In genomic region chr9:133845659-133845947, GRCh38 we compare ENCODE assay signal across 14 cellular contexts.
DNase-seq lines count a peak whose midpoint lies in the region; TF ChIP-seq lines count a peak whose summit lies in the region.
"Had no signal": no experiment of that assay in that cellular context is flagged by ENCODE, and none has a peak within 500 bp of the region (broad histone marks: within the 10 kb centered on the region; RNA-seq: fewer than 3 reads in every experiment).

No MANE protein-coding gene starts in this region.

- peaks cover 25% of the 10 kb centered on the region for H3K4me1 ChIP-seq in mesodermal cell (ENCODE audit: control insufficient read depth, insufficient read depth, low read length, poor library complexity, severe bottlenecking)

- H3K4me3 Mint-ChIP-seq in brain = no peak overlapping the region
- H3K4me3 Mint-ChIP-seq: T-helper 2 cell treated with Interferon-gamma antibody and Interleukin-4, amounts not matched to agents 5 μg/mL and 100 μg/mL, for 36 hours had no signal

- H3K36me3 ChIP-seq in mesodermal cell (ENCODE audit: control insufficient read depth, insufficient read depth, low read length) = peaks cover 12% of the 10 kb centered on the region

- peaks cover 9% of the 10 kb centered on the region for H3K36me3 Mint-ChIP-seq in brain

- no peak for TF ChIP-seq CTCF in brain (conservative IDR thresholded peaks at IDR 0.05)

- H3K9me3 Mint-ChIP-seq in brain = no peaks in the 10 kb centered on the region
- H3K9me3 Mint-ChIP-seq: T-helper 2 cell treated with Interferon-gamma antibody and Interleukin-4, amounts not matched to agents 5 μg/mL and 100 μg/mL, for 36 hours had no signal

- peak overlapping the region in 3 of 5 experiments; percentile 51 to 75 (median 67) for H3K27ac Mint-ChIP-seq in brain
- H3K27ac Mint-ChIP-seq: T-helper 2 cell treated with Interferon-gamma antibody and Interleukin-4, amounts not matched to agents 5 μg/mL and 100 μg/mL, for 36 hours had no signal

- WGBS in mesodermal cell (ENCODE audit: insufficient coverage in 2 of 2), 2 experiments = 100% methylated on average over 1 of the region's 1 CpG

- H3K27me3 Mint-ChIP-seq in brain = no peaks in the 10 kb centered on the region

- peaks cover 65% of the 10 kb centered on the region for H3K4me1 Mint-ChIP-seq in brain

- DNase-seq in DMS53 (lab: John Stamatoyannopoulos, UW) = peak; percentile 27
- no peak for DNase-seq in DMS53 treated with DMSO at 0.1 percent for 48 hours (lab: John Stamatoyannopoulos, UW; ENCODE audit: unreplicated experiment)
- DNase-seq in substantia nigra (lab: John Stamatoyannopoulos, UW) = no peak
- no peak for DNase-seq in NK-92 (lab: John Stamatoyannopoulos, UW; ENCODE audit: unreplicated experiment)
- DNase-seq in stimulated activated CD4-positive, alpha-beta T cell treated with anti-CD3 and anti-CD28 coated beads, Interleukin-12 subunit alpha, Interleukin-12 subunit beta, amount 100 ng/mL, for 4 hours = no peak
- DNase-seq in SHP77 treated with DMSO at 0.1 percent for 48 hours (lab: John Stamatoyannopoulos, UW) = no peak
- DNase-seq: activated CD4-positive, alpha-beta T cell treated with anti-CD3 and anti-CD28 coated beads for 48 hours; activated T-cell treated with anti-CD3 and anti-CD28 coated beads, Interleukin-2, amount 50 U/mL, for 1 hour; cortex of kidney; NCI-H446 had no signal

- H3K27ac ChIP-seq in mesodermal cell (ENCODE audit: low read depth, low read length, severe bottlenecking) = peak overlapping the region; percentile 43
- H3K27ac ChIP-seq in substantia nigra (ENCODE audit: low read depth, low read length, poor library complexity, severe bottlenecking) = peak overlapping the region; percentile 13
- H3K27ac ChIP-seq: 22Rv1 had no signal

- no peak overlapping the region for H3K4me3 ChIP-seq in mesodermal cell (ENCODE audit: extremely low read depth, insufficient read depth, low read length, poor library complexity, severe bottlenecking)

- no peaks in the 10 kb centered on the region for H3K9me3 ChIP-seq in mesodermal cell (ENCODE audit: control insufficient read depth, low read length)
